In the genomic region with DNA sequence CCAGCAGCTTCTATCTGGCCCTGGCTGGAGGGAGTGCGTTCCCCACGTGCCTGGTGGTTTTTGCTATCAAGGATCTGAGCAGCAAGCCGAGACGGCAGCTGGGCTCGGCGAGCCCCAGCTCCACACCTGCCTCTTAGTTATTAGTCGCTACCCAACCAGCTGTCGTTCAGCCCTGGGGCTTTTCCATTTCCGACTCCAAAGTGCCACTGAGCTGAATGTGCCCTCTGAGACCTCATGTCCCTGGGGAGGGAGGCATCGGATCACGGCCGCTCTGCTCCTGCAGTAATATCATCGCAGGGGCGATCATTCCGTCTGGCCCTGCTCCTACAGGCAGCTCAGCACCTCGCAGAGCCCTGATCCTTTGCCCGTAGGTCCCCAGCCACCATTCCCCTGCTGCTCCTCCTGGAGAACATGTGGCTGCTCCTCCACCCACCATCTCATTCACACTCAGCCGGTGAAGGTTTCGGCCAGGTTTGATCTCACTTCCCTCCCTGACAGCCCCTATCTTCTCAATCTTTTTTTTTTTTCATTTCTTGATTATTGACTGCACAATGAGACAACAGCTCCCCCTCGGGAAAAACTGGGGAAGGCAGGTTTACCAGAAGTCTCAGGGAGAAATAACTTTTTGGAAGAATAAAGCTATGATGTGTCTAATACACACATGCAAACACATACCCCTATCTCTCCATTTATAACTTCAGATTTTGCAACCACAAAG, we compare ENCODE assay signal across 1 cellular context.
TF ChIP-seq lines count a peak whose summit lies in the region.

No MANE protein-coding gene starts in this region.

TF ChIP-seq in SK-N-SH, 30 proteins besides CTCF, POLR2A, EP300 and RAD21 (continued from another document):
- peak; percentile 89 for TF ChIP-seq MXI1 (IDR thresholded peaks at IDR 0.05; ENCODE audit: low read depth, low read length)
- TF ChIP-seq GATA2 (CRISPR knock-in tag; IDR thresholded peaks at IDR 0.05) = peak; percentile 58
- TF ChIP-seq MEF2A (IDR thresholded peaks at IDR 0.05; ENCODE audit: borderline replicate concordance, low read depth) = no peak
- peak; percentile 17 for TF ChIP-seq SMC3 (IDR thresholded peaks at IDR 0.05; ENCODE audit: low read depth, low read length)
- TF ChIP-seq FOXM1 (IDR thresholded peaks at IDR 0.05; ENCODE audit: low read depth) = no peak
- TF ChIP-seq GABPA (IDR thresholded peaks at IDR 0.05; ENCODE audit: low read depth) = no peak
- TF ChIP-seq, protein P1, sequence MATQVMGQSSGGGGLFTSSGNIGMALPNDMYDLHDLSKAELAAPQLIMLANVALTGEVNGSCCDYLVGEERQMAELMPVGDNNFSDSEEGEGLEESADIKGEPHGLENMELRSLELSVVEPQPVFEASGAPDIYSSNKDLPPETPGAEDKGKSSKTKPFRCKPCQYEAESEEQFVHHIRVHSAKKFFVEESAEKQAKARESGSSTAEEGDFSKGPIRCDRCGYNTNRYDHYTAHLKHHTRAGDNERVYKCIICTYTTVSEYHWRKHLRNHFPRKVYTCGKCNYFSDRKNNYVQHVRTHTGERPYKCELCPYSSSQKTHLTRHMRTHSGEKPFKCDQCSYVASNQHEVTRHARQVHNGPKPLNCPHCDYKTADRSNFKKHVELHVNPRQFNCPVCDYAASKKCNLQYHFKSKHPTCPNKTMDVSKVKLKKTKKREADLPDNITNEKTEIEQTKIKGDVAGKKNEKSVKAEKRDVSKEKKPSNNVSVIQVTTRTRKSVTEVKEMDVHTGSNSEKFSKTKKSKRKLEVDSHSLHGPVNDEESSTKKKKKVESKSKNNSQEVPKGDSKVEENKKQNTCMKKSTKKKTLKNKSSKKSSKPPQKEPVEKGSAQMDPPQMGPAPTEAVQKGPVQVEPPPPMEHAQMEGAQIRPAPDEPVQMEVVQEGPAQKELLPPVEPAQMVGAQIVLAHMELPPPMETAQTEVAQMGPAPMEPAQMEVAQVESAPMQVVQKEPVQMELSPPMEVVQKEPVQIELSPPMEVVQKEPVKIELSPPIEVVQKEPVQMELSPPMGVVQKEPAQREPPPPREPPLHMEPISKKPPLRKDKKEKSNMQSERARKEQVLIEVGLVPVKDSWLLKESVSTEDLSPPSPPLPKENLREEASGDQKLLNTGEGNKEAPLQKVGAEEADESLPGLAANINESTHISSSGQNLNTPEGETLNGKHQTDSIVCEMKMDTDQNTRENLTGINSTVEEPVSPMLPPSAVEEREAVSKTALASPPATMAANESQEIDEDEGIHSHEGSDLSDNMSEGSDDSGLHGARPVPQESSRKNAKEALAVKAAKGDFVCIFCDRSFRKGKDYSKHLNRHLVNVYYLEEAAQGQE (IDR thresholded peaks at IDR 0.05; ENCODE audit: low read depth, low read length) = no peak
- TF ChIP-seq FOSL2 (IDR thresholded peaks at IDR 0.05; ENCODE audit: borderline replicate concordance, low read depth) = no peak
- TF ChIP-seq, protein P2, sequence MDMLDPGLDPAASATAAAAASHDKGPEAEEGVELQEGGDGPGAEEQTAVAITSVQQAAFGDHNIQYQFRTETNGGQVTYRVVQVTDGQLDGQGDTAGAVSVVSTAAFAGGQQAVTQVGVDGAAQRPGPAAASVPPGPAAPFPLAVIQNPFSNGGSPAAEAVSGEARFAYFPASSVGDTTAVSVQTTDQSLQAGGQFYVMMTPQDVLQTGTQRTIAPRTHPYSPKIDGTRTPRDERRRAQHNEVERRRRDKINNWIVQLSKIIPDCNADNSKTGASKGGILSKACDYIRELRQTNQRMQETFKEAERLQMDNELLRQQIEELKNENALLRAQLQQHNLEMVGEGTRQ (IDR thresholded peaks at IDR 0.05; ENCODE audit: borderline replicate concordance, low read depth, low read length) = no peak
- peak; percentile 18; the same call in 1 of the 2 replicates for TF ChIP-seq RCOR1 (IDR thresholded peaks at IDR 0.05; ENCODE audit: low read length)
